ENCODE assay signal across 22 cellular contexts in genomic region chr2:109427661-109428091, GRCh38.
A peak's percentile ranks its signal among the peaks of the same experiment; 100 is the strongest.
DNase-seq lines count a peak whose midpoint lies in the region; ATAC-seq, FAIRE-seq and TF ChIP-seq lines count a peak whose summit lies in the region.
"Had no signal": no experiment of that assay in that cellular context is flagged by ENCODE, and none has a peak within 500 bp of the region (broad histone marks: within the 10 kb centered on the region; RNA-seq: fewer than 3 reads in every experiment).

No MANE protein-coding gene starts in this region.

- H3K9me3 ChIP-seq in osteoblast (ENCODE audit: low read depth, low read length) = no peaks in the 10 kb centered on the region
- no peaks in the 10 kb centered on the region for H3K9me3 ChIP-seq in spleen
- no peaks in the 10 kb centered on the region for H3K9me3 ChIP-seq in smooth muscle cell (replicated peaks; ENCODE audit: low read depth)

- no peaks in the 10 kb centered on the region for H4K20me1 ChIP-seq in osteoblast (ENCODE audit: insufficient read depth, low read length)
- H4K20me1 ChIP-seq in smooth muscle cell (ENCODE audit: low read depth) = no peaks in the 10 kb centered on the region
- H4K20me1 ChIP-seq: BLaER1 had no signal

- no peak overlapping the region for H2AFZ ChIP-seq in osteoblast (ENCODE audit: low read length)
- no peak overlapping the region for H2AFZ ChIP-seq in smooth muscle cell (ENCODE audit: low read depth)
- H2AFZ ChIP-seq: PC-9 had no signal

- H3K27me3 ChIP-seq in osteoblast (ENCODE audit: insufficient read depth, low read length) = no peaks in the 10 kb centered on the region
- peaks cover 0 to 5% (median 0%) of the 10 kb centered on the region in 7 donors for H3K27me3 ChIP-seq in spleen (replicated peaks in 1 of 7)
- no peaks in the 10 kb centered on the region for H3K27me3 ChIP-seq in smooth muscle cell (ENCODE audit: low read depth)
- H3K27me3 ChIP-seq: BLaER1 had no signal

- no peak overlapping the region for H3K4me3 Mint-ChIP-seq in activated T-cell treated with anti-CD3 and anti-CD28 coated beads, Interleukin-2, amount 50 U/mL, for 72 hours
- H3K4me3 Mint-ChIP-seq: CD4-positive, alpha-beta T cell had no signal

- H3K9ac ChIP-seq in smooth muscle cell (ENCODE audit: low read depth) = no peak overlapping the region
- H3K9ac ChIP-seq: BLaER1 had no signal

- 86 to 95% (median 91%) methylated on average over 11 of the region's 11 CpGs for WGBS in spleen, 5 donors
- 93% methylated on average over 11 of the region's 11 CpGs for WGBS in smooth muscle cell (ENCODE audit: low lambda C conversion rate)

- no peak for FAIRE-seq in D721Med (lab: Jason Lieb, UNC)
- FAIRE-seq: G401.6 had no signal

- no peak for TF ChIP-seq CTCF in osteoblast (IDR thresholded peaks at IDR 0.05; ENCODE audit: extremely low read depth, low read depth, low read length)
- TF ChIP-seq CTCF in spleen (IDR thresholded peaks at IDR 0.05 in 8 of 11, conservative IDR thresholded peaks at IDR 0.05 in 3 of 11) = no peak
- TF ChIP-seq CTCF in smooth muscle cell (IDR thresholded peaks at IDR 0.05; ENCODE audit: borderline replicate concordance, insufficient read depth, poor library complexity, severe bottlenecking) = no peak
- TF ChIP-seq CTCF in D721Med (IDR thresholded peaks at IDR 0.05; ENCODE audit: insufficient read depth, missing control alignments) = no peak

- intact Hi-C loops in spleen (cut with DNase I; ENCODE audit: low total_unique reads) = no loop called here

- ATAC-seq in esophagus mucosa = peak; percentile 5
- no peak for ATAC-seq in activated T-cell treated with anti-CD3 and anti-CD28 coated beads, Interleukin-2, amount 50 U/mL, for 72 hours (replicated peaks in 1 of 2)

- H3K27ac ChIP-seq in osteoblast (ENCODE audit: low read depth, low read length) (no peak overlapping the region), spleen (no peak overlapping the region), smooth muscle cell (ENCODE audit: low read depth) (no peak overlapping the region)
- H3K27ac ChIP-seq: BLaER1, PC-9 had no signal

- H3K36me3 ChIP-seq in osteoblast (ENCODE audit: insufficient read depth, low read length) = no peaks in the 10 kb centered on the region
- H3K36me3 ChIP-seq in spleen = no peaks in the 10 kb centered on the region
- H3K36me3 ChIP-seq in smooth muscle cell (ENCODE audit: low read depth) = no peaks in the 10 kb centered on the region

- no peaks in the 10 kb centered on the region for H3F3A ChIP-seq in smooth muscle cell (ENCODE audit: low read depth)

- H3K27me3 Mint-ChIP-seq in activated T-cell treated with anti-CD3 and anti-CD28 coated beads, Interleukin-2, amount 50 U/mL, for 72 hours (ENCODE audit: low read depth) = no peaks in the 10 kb centered on the region
- H3K27me3 Mint-ChIP-seq: CD4-positive, alpha-beta T cell had no signal

- no peak overlapping the region for H3K4me3 ChIP-seq in osteoblast (ENCODE audit: insufficient read depth, low read length)
- H3K4me3 ChIP-seq in spleen = no peak overlapping the region
- no peak overlapping the region for H3K4me3 ChIP-seq in smooth muscle cell
- H3K4me3 ChIP-seq: BLaER1, PC-9 had no signal

- no peak for TF ChIP-seq POLR2A in spleen (IDR thresholded peaks at IDR 0.05)

- no peaks in the 10 kb centered on the region for H3K4me1 Mint-ChIP-seq in activated T-cell treated with anti-CD3 and anti-CD28 coated beads, Interleukin-2, amount 50 U/mL, for 72 hours (ENCODE audit: low read depth)

- no peak overlapping the region for H3K27ac Mint-ChIP-seq in activated T-cell treated with anti-CD3 and anti-CD28 coated beads, Interleukin-2, amount 50 U/mL, for 72 hours
- H3K27ac Mint-ChIP-seq: CD4-positive, alpha-beta T cell had no signal

- H3K9me3 Mint-ChIP-seq in activated T-cell treated with anti-CD3 and anti-CD28 coated beads, Interleukin-2, amount 50 U/mL, for 72 hours = no peaks in the 10 kb centered on the region
- H3K9me3 Mint-ChIP-seq: CD4-positive, alpha-beta T cell had no signal

- H3K4me2 ChIP-seq in osteoblast (ENCODE audit: insufficient read depth, low read length) = no peak overlapping the region
- H3K4me2 ChIP-seq in smooth muscle cell = no peak overlapping the region
- H3K4me2 ChIP-seq: BLaER1, PC-9 had no signal

- no peaks in the 10 kb centered on the region for H3K4me1 ChIP-seq in osteoblast (ENCODE audit: insufficient read depth, low read length)
- H3K4me1 ChIP-seq in spleen = no peaks in the 10 kb centered on the region
- no peaks in the 10 kb centered on the region for H3K4me1 ChIP-seq in smooth muscle cell (ENCODE audit: low read depth)

- no peaks in the 10 kb centered on the region for H3K36me3 Mint-ChIP-seq in activated T-cell treated with anti-CD3 and anti-CD28 coated beads, Interleukin-2, amount 50 U/mL, for 72 hours (ENCODE audit: insufficient read depth in 2 of 2)

- no peaks in the 10 kb centered on the region for H3K79me2 ChIP-seq in osteoblast (ENCODE audit: insufficient read depth, low read length)
- no peaks in the 10 kb centered on the region for H3K79me2 ChIP-seq in smooth muscle cell (ENCODE audit: low read depth)

- DNase-seq in ELF-1 (ENCODE audit: low read depth, low spot score) (peak; percentile 18), osteoblast (ENCODE audit: insufficient read length, low spot score, missing footprints) (peak; percentile 34), spleen (peak; percentile 55), smooth muscle cell (lab: John Stamatoyannopoulos, UW; ENCODE audit: unreplicated experiment) (no peak), D721Med (ENCODE audit: insufficient read length, low spot score) (no peak)
- DNase-seq in activated T-cell treated with anti-CD3 and anti-CD28 coated beads, Interleukin-2, amount 50 U/mL, for 72 hours = no peak
- DNase-seq: CD4-positive, alpha-beta T cell; DMS53; GOT3; HCEC 1CT; KBM-7; NCI-H1105; NCI-H146; NCI-H1930; NCI-H2107; NCI-H524; NCI-H748 treated with DMSO at 0.1 percent for 48 hours; PC-9; Right ventricle myocardium superior had no signal

Comparison
In these comparisons a context has a peak if more than half of its experiments do, and no peak if none do; other contexts are left out.
1. DNase-seq: peak in ELF-1 (single experiment), osteoblast (single experiment) and spleen (single experiment); none in smooth muscle cell (single experiment), D721Med (single experiment) and activated T-cell treated with anti-CD3 and anti-CD28 coated beads, Interleukin-2, amount 50 U/mL, for 72 hours (0 of 2).